1 cellular context compared by ENCODE assay signal in the genomic region with DNA sequence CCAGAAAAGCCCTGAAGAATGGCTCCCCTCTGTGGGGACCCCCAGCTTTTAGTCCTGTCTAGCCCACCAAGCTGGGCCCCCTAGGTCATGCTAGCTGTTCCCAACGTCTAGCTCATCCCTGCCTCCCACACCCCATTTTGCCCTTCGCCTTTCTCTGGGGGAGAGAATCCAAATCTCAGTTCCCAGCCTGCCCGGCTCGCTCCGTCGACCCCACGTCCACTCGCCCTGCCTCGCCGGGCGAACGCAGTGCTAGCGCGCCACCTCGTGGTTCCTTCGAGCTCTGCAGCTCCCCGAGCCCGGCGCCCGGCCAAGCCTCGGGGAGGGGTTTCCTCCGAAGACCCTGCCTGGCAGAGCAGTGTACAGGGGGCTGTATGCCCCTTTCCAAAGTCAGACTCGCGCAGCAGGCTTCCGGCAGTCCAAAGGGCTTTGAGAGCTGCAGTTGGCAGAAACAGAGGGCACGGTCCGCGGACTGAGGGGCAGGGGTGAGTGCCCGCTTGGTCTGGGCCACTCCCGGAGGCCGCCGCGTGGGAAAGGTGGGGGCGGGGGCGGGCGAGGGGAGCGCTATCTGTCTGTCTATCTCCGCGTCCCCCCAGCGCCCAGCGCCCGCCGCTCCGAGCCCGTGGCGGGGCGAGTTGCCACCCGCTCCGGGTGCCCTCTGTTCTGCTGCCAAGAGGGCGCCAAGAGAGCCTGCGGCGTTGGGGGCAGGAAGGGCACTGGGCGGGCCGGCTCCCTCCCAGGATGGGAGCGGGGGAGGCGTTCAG.
TF ChIP-seq lines count a peak whose summit lies in the region.

No MANE protein-coding gene starts in this region.

TF ChIP-seq in K562, 482 proteins besides CTCF, POLR2A, EP300 and RAD21 (continued from another document):
- no peak for TF ChIP-seq PURB (CRISPR knock-in tag; IDR thresholded peaks at IDR 0.05; ENCODE audit: low read depth)
- TF ChIP-seq YY1 (IDR thresholded peaks at IDR 0.05; ENCODE audit: borderline replicate concordance in 1 of 3, control insufficient read depth in 1 of 3, extremely low read depth in 1 of 3, insufficient read depth in 3 of 3, insufficient read length in 1 of 3, insufficient replicate concordance in 2 of 3, low read depth in 1 of 3, low read length in 2 of 3): peak in 1 of 3 experiments; percentile 8
- TF ChIP-seq SMC3 (conservative IDR thresholded peaks at IDR 0.05; ENCODE audit: insufficient read depth, low read depth, low read length): peak; percentile 99
- TF ChIP-seq, protein P1, sequence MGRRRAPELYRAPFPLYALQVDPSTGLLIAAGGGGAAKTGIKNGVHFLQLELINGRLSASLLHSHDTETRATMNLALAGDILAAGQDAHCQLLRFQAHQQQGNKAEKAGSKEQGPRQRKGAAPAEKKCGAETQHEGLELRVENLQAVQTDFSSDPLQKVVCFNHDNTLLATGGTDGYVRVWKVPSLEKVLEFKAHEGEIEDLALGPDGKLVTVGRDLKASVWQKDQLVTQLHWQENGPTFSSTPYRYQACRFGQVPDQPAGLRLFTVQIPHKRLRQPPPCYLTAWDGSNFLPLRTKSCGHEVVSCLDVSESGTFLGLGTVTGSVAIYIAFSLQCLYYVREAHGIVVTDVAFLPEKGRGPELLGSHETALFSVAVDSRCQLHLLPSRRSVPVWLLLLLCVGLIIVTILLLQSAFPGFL (CRISPR knock-in tag; IDR thresholded peaks at IDR 0.05): no peak
- TF ChIP-seq NFRKB (IDR thresholded peaks at IDR 0.05; ENCODE audit: low read depth): no peak
- peak; percentile 22 to 62; a peak in 3 of 4 replicates for TF ChIP-seq MAZ (CRISPR knock-in tag; conservative IDR thresholded peaks at IDR 0.05 in 1 of 2, IDR thresholded peaks at IDR 0.05 in 1 of 2)
- TF ChIP-seq CC2D1A (IDR thresholded peaks at IDR 0.05): peak; percentile 76
